8 cellular contexts compared by ENCODE assay signal in genomic region chr19:2291185-2291751, GRCh38. TPM values are rescaled to one million over a fixed set of nuclear protein-coding genes. Genes with fewer than 3 reads are reported as not detected.
A peak's percentile ranks its signal among the peaks of the same experiment; 100 is the strongest.
DNase-seq lines count a peak whose midpoint lies in the region; ATAC-seq and TF ChIP-seq lines count a peak whose summit lies in the region.

No MANE protein-coding gene starts in this region.

- H2AFZ ChIP-seq in mesenchymal stem cell (ENCODE audit: low read depth, low read length), result no peak overlapping the region

- peaks cover 20% of the 10 kb centered on the region for H3K4me1 Mint-ChIP-seq in activated naive CD8-positive, alpha-beta T cell treated with anti-CD3 and anti-CD28 coated beads, Interleukin-2, amount 50 U/mL, for 24 hours

- peaks cover 11% of the 10 kb centered on the region for H3K27me3 Mint-ChIP-seq in activated naive CD8-positive, alpha-beta T cell treated with anti-CD3 and anti-CD28 coated beads, Interleukin-2, amount 50 U/mL, for 24 hours

- peak overlapping the region in 1 of 2 experiments; percentile 58 for H3K14ac ChIP-seq in mesenchymal stem cell (ENCODE audit: low read length in 2 of 2)

- H4K91ac ChIP-seq in mesenchymal stem cell (ENCODE audit: low read length), result peak overlapping the region; percentile 8

- no peak overlapping the region for H3K9ac ChIP-seq in mesenchymal stem cell (ENCODE audit: low read length)

- ATAC-seq in left cardiac atrium, result no peak
- no peak for ATAC-seq in activated naive CD8-positive, alpha-beta T cell treated with anti-CD3 and anti-CD28 coated beads, Interleukin-2, amount 50 U/mL, for 24 hours
- no peak for ATAC-seq in aorta (ENCODE audit: low FRiP score)

- DNase-seq in left ventricle myocardium inferior (no peak), left cardiac atrium (no peak), mesenchymal stem cell (no peak), aorta (peak; percentile 45 to 78), NAMALWA (ENCODE audit: low spot score) (no peak), NK-92 (lab: John Stamatoyannopoulos, UW; ENCODE audit: unreplicated experiment) (no peak)
- no peak for DNase-seq in activated naive CD8-positive, alpha-beta T cell treated with anti-CD3 and anti-CD28 coated beads, Interleukin-2, amount 50 U/mL, for 24 hours
- no peak for DNase-seq in activated CD4-positive, CD25-positive, alpha-beta regulatory T cell treated with anti-CD3 and anti-CD28 coated beads, Interleukin-2, amount 50 U/mL, for 72 hours

- peaks cover 2% of the 10 kb centered on the region for H3K36me3 Mint-ChIP-seq in activated naive CD8-positive, alpha-beta T cell treated with anti-CD3 and anti-CD28 coated beads, Interleukin-2, amount 50 U/mL, for 24 hours (ENCODE audit: low read depth)

- no peak overlapping the region for H3K27ac Mint-ChIP-seq in activated naive CD8-positive, alpha-beta T cell treated with anti-CD3 and anti-CD28 coated beads, Interleukin-2, amount 50 U/mL, for 24 hours

- WGBS in mesenchymal stem cell, result 3% methylated on average over 66 of the region's 67 CpGs
- WGBS in aorta, 2 donors, result 4 to 5% methylated on average over 62 to 67 of the region's 67 CpGs

- peak overlapping the region; percentile 59 for H3K4me3 ChIP-seq in left ventricle myocardium inferior
- H3K4me3 ChIP-seq in mesenchymal stem cell (ENCODE audit: insufficient read depth in 1 of 2, low read depth in 1 of 2, low read length in 2 of 2), result peak overlapping the region in 1 of 2 experiments; percentile 40
- H3K4me3 ChIP-seq in aorta (ENCODE audit: low read length in 2 of 2), result no peak overlapping the region

- no peak overlapping the region for H2BK120ac ChIP-seq in mesenchymal stem cell (ENCODE audit: low read depth, low read length)

- H3K4me3 Mint-ChIP-seq in activated naive CD8-positive, alpha-beta T cell treated with anti-CD3 and anti-CD28 coated beads, Interleukin-2, amount 50 U/mL, for 24 hours, result peak overlapping the region; percentile 53

- H2BK12ac ChIP-seq in mesenchymal stem cell (ENCODE audit: low read length in 2 of 2), result no peak overlapping the region

- H3K27ac ChIP-seq in left ventricle myocardium inferior (replicated peaks), result no peak overlapping the region
- no peak overlapping the region for H3K27ac ChIP-seq in mesenchymal stem cell (ENCODE audit: low read length, poor library complexity, severe bottlenecking)
- H3K27ac ChIP-seq in aorta (ENCODE audit: low read depth in 1 of 2, low read length in 2 of 2), result no peak overlapping the region

- H3K18ac ChIP-seq in mesenchymal stem cell (ENCODE audit: low read depth in 1 of 2, low read length in 2 of 2), result no peak overlapping the region

- intact Hi-C loops in left ventricle myocardium inferior (cut with micrococcal nuclease) (no loop called here), left cardiac atrium (cut with DNase I) (no loop called here), aorta (cut with DNase I) (no loop called here)

- H3K23ac ChIP-seq in mesenchymal stem cell (ENCODE audit: low read length in 2 of 2), result peak overlapping the region in 1 of 2 experiments; percentile 48

- H3K9me3 ChIP-seq in left ventricle myocardium inferior (replicated peaks), result no peaks in the 10 kb centered on the region
- no peaks in the 10 kb centered on the region for H3K9me3 ChIP-seq in mesenchymal stem cell (ENCODE audit: control insufficient read depth, low read length)
- H3K9me3 ChIP-seq in aorta (ENCODE audit: control insufficient read depth, low read length), result no peaks in the 10 kb centered on the region

- peaks cover 90% of the 10 kb centered on the region for H3K27me3 ChIP-seq in left ventricle myocardium inferior (ENCODE audit: low read depth)
- peaks cover 64 to 82% of the 10 kb centered on the region in 2 experiments for H3K27me3 ChIP-seq in mesenchymal stem cell (ENCODE audit: control insufficient read depth in 1 of 2, insufficient read depth in 1 of 2, low read length in 2 of 2)
- no peaks in the 10 kb centered on the region for H3K27me3 ChIP-seq in aorta (ENCODE audit: control insufficient read depth in 1 of 2, insufficient read depth in 2 of 2, low read length in 1 of 2)

- H2BK15ac ChIP-seq in mesenchymal stem cell (ENCODE audit: low read depth, poor library complexity, severe bottlenecking), result no peak overlapping the region

- H3K79me1 ChIP-seq in mesenchymal stem cell (replicated peaks; ENCODE audit: low read length, poor library complexity, severe bottlenecking), result no peaks in the 10 kb centered on the region

- peak overlapping the region; percentile 31 for H4K8ac ChIP-seq in mesenchymal stem cell (ENCODE audit: low read length)

- H3K36me3 ChIP-seq in left ventricle myocardium inferior, result no peaks in the 10 kb centered on the region
- H3K36me3 ChIP-seq in mesenchymal stem cell (ENCODE audit: control insufficient read depth in 1 of 2, insufficient read depth in 2 of 2, low read depth in 1 of 2, low read length in 2 of 2), result no peaks in the 10 kb centered on the region
- no peaks in the 10 kb centered on the region for H3K36me3 ChIP-seq in aorta (ENCODE audit: control insufficient read depth in 1 of 2, insufficient read depth in 2 of 2, low read length in 1 of 2)

- H3K9me3 Mint-ChIP-seq in activated naive CD8-positive, alpha-beta T cell treated with anti-CD3 and anti-CD28 coated beads, Interleukin-2, amount 50 U/mL, for 24 hours, result no peaks in the 10 kb centered on the region

- TF ChIP-seq CTCF in left ventricle myocardium inferior (IDR thresholded peaks at IDR 0.05; ENCODE audit: borderline replicate concordance), result no peak

- H3K4ac ChIP-seq in mesenchymal stem cell (ENCODE audit: low read depth in 1 of 2, low read length in 2 of 2), result no peak overlapping the region

- H2BK5ac ChIP-seq in mesenchymal stem cell (ENCODE audit: low read depth, low read length, poor library complexity, severe bottlenecking), result no peak overlapping the region

- H3K4me1 ChIP-seq in left ventricle myocardium inferior, result peaks cover 44% of the 10 kb centered on the region
- peaks cover 22% of the 10 kb centered on the region for H3K4me1 ChIP-seq in mesenchymal stem cell (ENCODE audit: control insufficient read depth, insufficient read depth, low read depth, low read length)
- no peaks in the 10 kb centered on the region for H3K4me1 ChIP-seq in aorta (ENCODE audit: control insufficient read depth in 1 of 2, insufficient read depth in 2 of 2, low read length in 2 of 2)

- peak overlapping the region; percentile 76 for H3K4me2 ChIP-seq in mesenchymal stem cell (ENCODE audit: low read length, poor library complexity, severe bottlenecking)

- no peak overlapping the region for H2AK5ac ChIP-seq in mesenchymal stem cell (ENCODE audit: low read length, severe bottlenecking)

RNA-seq across cellular contexts. Expression of gene PEAK3, which starts 9.3 kb away (rescaled TPM):
- total RNA-seq in left ventricle myocardium inferior (0.77 TPM), left cardiac atrium (1 to 10 TPM; 1.0 to 2.3 TPM), aorta (1 to 10 TPM in 1 of 2 donors, under 1 TPM in 1; 0.93 to 1.5 TPM)
- 0.75 TPM for polyA plus RNA-seq in mesenchymal stem cell (2013, experiment 1 of 2)
- 0.88 TPM for polyA plus RNA-seq in mesenchymal stem cell (2013, experiment 2 of 2)
- under 1 TPM in 1 of 2 donors, not detected in 1; 0.88 TPM for polyA plus RNA-seq in aorta

RNA-seq across cellular contexts. Expression of gene LINGO3, which starts 16.7 kb away (rescaled TPM):
- total RNA-seq in left ventricle myocardium inferior, result not detected
- not detected for total RNA-seq in left cardiac atrium
- not detected for polyA plus RNA-seq in mesenchymal stem cell (2013, experiment 1 of 2)
- polyA plus RNA-seq in mesenchymal stem cell (2013, experiment 2 of 2), result not detected
- total RNA-seq in aorta, result not detected
- under 1 TPM in 1 of 2 donors, not detected in 1; 0.08 TPM for polyA plus RNA-seq in aorta

RNA-seq across cellular contexts. Expression of gene JSRP1, which starts 35.1 kb away (rescaled TPM):
- total RNA-seq in left ventricle myocardium inferior (0.36 TPM), left cardiac atrium (under 1 TPM in 1 of 2 donors, not detected in 1; 0.27 TPM), aorta (under 1 TPM in 1 of 2 donors, not detected in 1; 0.42 TPM)
- polyA plus RNA-seq in mesenchymal stem cell (2013, experiment 1 of 2), result 0.17 TPM
- 0.10 TPM for polyA plus RNA-seq in mesenchymal stem cell (2013, experiment 2 of 2)
- under 1 TPM in 1 of 2 donors, not detected in 1; 0.38 TPM for polyA plus RNA-seq in aorta

RNA-seq across cellular contexts. Expression of gene LSM7, which starts 37.1 kb away (rescaled TPM):
- total RNA-seq in left ventricle myocardium inferior (41.1 TPM), left cardiac atrium (10 to 100 TPM; 43.6 to 47.7 TPM), aorta (10 to 100 TPM; 43.7 to 45.8 TPM)
- 149 TPM for polyA plus RNA-seq in mesenchymal stem cell (2013, experiment 1 of 2)
- 138 TPM for polyA plus RNA-seq in mesenchymal stem cell (2013, experiment 2 of 2)
- polyA plus RNA-seq in aorta, result 100 to 1,000 TPM; 133 to 155 TPM

RNA-seq across cellular contexts. Expression of gene SPPL2B, which starts 37.2 kb away (rescaled TPM):
- total RNA-seq in left ventricle myocardium inferior, result 26.2 TPM
- total RNA-seq in left cardiac atrium, result 10 to 100 TPM; 22.9 to 33.7 TPM
- polyA plus RNA-seq in mesenchymal stem cell (2013, experiment 1 of 2), result 25.7 TPM
- 24.4 TPM for polyA plus RNA-seq in mesenchymal stem cell (2013, experiment 2 of 2)
- total RNA-seq in aorta, result 10 to 100 TPM; 29.3 to 49.1 TPM
- polyA plus RNA-seq in aorta, result 10 to 100 TPM; 13.3 to 78.1 TPM

Comparison
In these comparisons a context has a peak if more than half of its experiments do, and no peak if none do; other contexts are left out.
1. DNase-seq: peak in aorta (2 of 2); none in left ventricle myocardium inferior (single experiment), left cardiac atrium (single experiment), activated naive CD8-positive, alpha-beta T cell treated with anti-CD3 and anti-CD28 coated beads, Interleukin-2, amount 50 U/mL, for 24 hours (single experiment), mesenchymal stem cell (single experiment), NAMALWA (single experiment), NK-92 (single experiment) and activated CD4-positive, CD25-positive, alpha-beta regulatory T cell treated with anti-CD3 and anti-CD28 coated beads, Interleukin-2, amount 50 U/mL, for 72 hours (single experiment).